15 cellular contexts compared by ENCODE assay signal in the genomic region with DNA sequence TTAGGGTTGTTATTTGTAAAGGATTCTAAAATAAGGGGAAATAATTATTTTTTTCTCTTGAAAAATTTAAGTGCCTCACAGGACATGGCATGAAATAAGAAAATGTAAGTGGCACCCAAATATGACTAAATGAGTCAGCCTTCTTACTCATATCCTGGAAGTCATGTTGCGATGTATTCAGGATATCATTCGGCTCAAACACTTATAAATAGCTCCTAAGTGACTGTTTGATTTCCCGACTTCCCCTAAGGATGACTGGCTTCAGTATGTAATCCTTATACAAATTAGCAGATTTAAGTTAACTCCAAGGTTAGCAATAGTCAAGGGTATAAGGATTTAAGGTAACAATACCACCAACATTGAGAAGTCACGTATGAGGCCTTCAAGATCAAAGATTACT. TPM values are rescaled to one million over a fixed set of nuclear protein-coding genes. Genes with fewer than 3 reads are reported as not detected.
DNase-seq lines count a peak whose midpoint lies in the region; FAIRE-seq and TF ChIP-seq lines count a peak whose summit lies in the region.
"Had no signal": no experiment of that assay in that cellular context is flagged by ENCODE, and none has a peak within 500 bp of the region (broad histone marks: within the 10 kb centered on the region; RNA-seq: fewer than 3 reads in every experiment).

No MANE protein-coding gene starts in this region.

- H4K20me1 ChIP-seq in smooth muscle cell (ENCODE audit: low read depth), result no peaks in the 10 kb centered on the region

- H3K4me3 ChIP-seq in smooth muscle cell, result no peak overlapping the region
- H3K4me3 ChIP-seq in small intestine (ENCODE audit: low read depth in 1 of 2, low read length in 2 of 2), result no peak overlapping the region
- H3K4me3 ChIP-seq: adrenal gland, gastrocnemius medialis, GM23338, pancreas, tibial artery had no signal

- no peaks in the 10 kb centered on the region for H3K36me3 ChIP-seq in smooth muscle cell (ENCODE audit: low read depth)
- H3K36me3 ChIP-seq in small intestine (ENCODE audit: control insufficient read depth in 2 of 2, insufficient read depth in 2 of 2, low read length in 2 of 2), result no peaks in the 10 kb centered on the region
- H3K36me3 ChIP-seq: adrenal gland, gastrocnemius medialis, pancreas, tibial artery had no signal

- H3K27me3 ChIP-seq in smooth muscle cell (ENCODE audit: low read depth) (no peaks in the 10 kb centered on the region), small intestine (ENCODE audit: control insufficient read depth in 2 of 2, insufficient read depth in 2 of 2, low read length in 2 of 2) (no peaks in the 10 kb centered on the region)
- H3K27me3 ChIP-seq: adrenal gland, gastrocnemius medialis, pancreas, tibial artery had no signal

- no peaks in the 10 kb centered on the region for H3K79me2 ChIP-seq in smooth muscle cell (ENCODE audit: low read depth)

- H3K9me3 ChIP-seq in smooth muscle cell (replicated peaks; ENCODE audit: low read depth) (no peaks in the 10 kb centered on the region), small intestine (ENCODE audit: control insufficient read depth, low read depth) (no peaks in the 10 kb centered on the region)
- H3K9me3 ChIP-seq: adrenal gland, gastrocnemius medialis, pancreas, tibial artery had no signal

- 32% methylated on average over 4 of the region's 4 CpGs for WGBS in smooth muscle cell (ENCODE audit: low lambda C conversion rate)
- WGBS in small intestine, 3 donors, result 68 to 79% (median 70%) methylated on average over 4 of the region's 4 CpGs

- H3K9ac ChIP-seq in smooth muscle cell (ENCODE audit: low read depth), result no peak overlapping the region

- FAIRE-seq in GM18507 (lab: Jason Lieb, UNC) (peak; percentile 39), small intestine (lab: Jason Lieb, UNC) (no peak)
- FAIRE-seq: pancreas had no signal

- DNase-seq in GM18507 (ENCODE audit: extremely low spot score, insufficient read length, low read depth) (no peak), RPMI7951 (ENCODE audit: low read depth) (peak; percentile 88), fibroblast of gingiva (ENCODE audit: low read depth) (peak; percentile 71), smooth muscle cell (lab: John Stamatoyannopoulos, UW; ENCODE audit: unreplicated experiment) (no peak), DMS 273 (lab: John Stamatoyannopoulos, UW; ENCODE audit: unreplicated experiment) (no peak), NCI-H146 (lab: John Stamatoyannopoulos, UW) (no peak), small intestine (no peak)
- DNase-seq in stimulated activated CD8-positive, alpha-beta memory T cell treated with anti-CD3 and anti-CD28 coated beads, Interleukin-4, amount 100 ng/mL, for 48 hours, result no peak
- DNase-seq: adrenal gland, gastrocnemius medialis, NCI-H748 treated with DMSO at 0.1 percent for 48 hours, pancreas, tibial artery had no signal

- H3F3A ChIP-seq in smooth muscle cell (ENCODE audit: low read depth), result peaks cover 9% of the 10 kb centered on the region

- H3K4me2 ChIP-seq in smooth muscle cell, result peak overlapping the region; percentile 66
- H3K4me2 ChIP-seq: GM23338 had no signal

- TF ChIP-seq CTCF in smooth muscle cell (IDR thresholded peaks at IDR 0.05; ENCODE audit: borderline replicate concordance, insufficient read depth, poor library complexity, severe bottlenecking), result no peak

- H3K27ac ChIP-seq in smooth muscle cell (ENCODE audit: low read depth) (peak overlapping the region; percentile 59), small intestine (ENCODE audit: low read depth in 1 of 2, low read length in 1 of 2) (no peak overlapping the region)
- H3K27ac ChIP-seq: adrenal gland, gastrocnemius medialis, pancreas, tibial artery had no signal

- H3K4me1 ChIP-seq in smooth muscle cell (ENCODE audit: low read depth) (no peaks in the 10 kb centered on the region), small intestine (ENCODE audit: control insufficient read depth in 2 of 2, insufficient read depth in 1 of 2, low read depth in 1 of 2, low read length in 1 of 2) (no peaks in the 10 kb centered on the region)
- H3K4me1 ChIP-seq: adrenal gland, gastrocnemius medialis, pancreas had no signal

- no peak overlapping the region for H2AFZ ChIP-seq in smooth muscle cell (ENCODE audit: low read depth)
- H2AFZ ChIP-seq: GM23338 had no signal

RNA-seq across cellular contexts. Expression of gene OSTN, which starts 57.3 kb away (rescaled TPM):
- total RNA-seq in RPMI7951 (2014; rRNA removed; shearing (Covaris generic)), result not detected in 2 replicates
- 0.13 and 0.40 TPM in 2 replicates for total RNA-seq in smooth muscle cell
- polyA plus RNA-seq in smooth muscle cell (1.3 TPM in 1 of 2 replicates, not detected in the other), small intestine (under 1 TPM in 1 of 3 donors, not detected in 2; 0.01 TPM)
- total RNA-seq: adrenal gland, GM23338, lower leg skin, pancreas had no signal
- polyA plus RNA-seq: adrenal gland, GM23338 had no signal

Comparison
In these comparisons a context has a peak if more than half of its experiments do, and no peak if none do; other contexts are left out.
1. DNase-seq: peak in RPMI7951 (single experiment) and fibroblast of gingiva (single experiment); none in GM18507 (single experiment), smooth muscle cell (single experiment), DMS 273 (single experiment), NCI-H146 (single experiment), small intestine (single experiment) and stimulated activated CD8-positive, alpha-beta memory T cell treated with anti-CD3 and anti-CD28 coated beads, Interleukin-4, amount 100 ng/mL, for 48 hours (single experiment).